ENCODE assay signal across 8 cellular contexts in the genomic region with DNA sequence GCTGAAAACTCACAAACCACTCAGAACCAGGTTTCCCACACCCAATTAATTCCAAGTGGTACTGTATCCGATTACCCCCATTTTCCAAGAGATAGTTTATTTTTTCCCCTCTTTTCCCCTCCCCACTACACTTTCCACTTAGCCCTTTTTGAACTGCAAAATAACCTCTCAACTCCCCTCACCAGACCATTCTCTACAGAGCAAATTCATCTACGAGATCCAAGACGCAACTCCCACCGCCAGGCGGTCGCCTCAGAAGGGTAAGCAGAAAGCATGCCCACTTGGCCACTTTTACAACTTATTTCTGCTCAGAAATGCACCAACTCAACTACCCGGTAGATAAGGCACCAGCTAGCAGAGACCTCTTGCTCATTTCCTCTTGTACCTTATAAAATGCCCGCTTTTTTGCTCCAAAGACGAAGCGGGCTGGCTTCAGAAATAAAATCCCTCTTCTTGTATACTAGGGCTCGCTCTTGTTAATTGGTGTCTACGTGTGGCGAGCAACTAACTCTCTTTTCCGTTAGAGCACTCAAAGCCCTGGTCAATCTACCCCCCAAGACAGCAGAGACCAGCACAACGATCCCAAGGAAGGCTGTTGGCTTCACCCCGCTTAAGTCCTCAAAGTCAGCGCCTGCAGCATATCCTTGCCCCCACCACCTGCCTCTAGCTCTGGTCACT. TPM values are rescaled to one million over a fixed set of nuclear protein-coding genes. Genes with fewer than 3 reads are reported as not detected.
DNase-seq lines count a peak whose midpoint lies in the region; ATAC-seq and TF ChIP-seq lines count a peak whose summit lies in the region.

No MANE protein-coding gene starts in this region.

- CTCF ChIA-PET in GM10248 (lab: Yijun Ruan, JAX) = interaction anchor here (0.8 to 1.8 kb wide), 11 partner anchors 8 to 259 kb away, joined by 3 to 9 read pairs (median 3); a partner anchor contains a TSS

- H3K27ac ChIP-seq in gastroesophageal sphincter (peak overlapping the region; percentile 90 to 98 (median 94)), prostate gland (peak overlapping the region; percentile 93 to 99)

- H3K9me3 ChIP-seq in gastroesophageal sphincter = no peaks in the 10 kb centered on the region
- H3K9me3 ChIP-seq in prostate gland = no peaks in the 10 kb centered on the region

- H3K36me3 ChIP-seq in gastroesophageal sphincter (no peaks in the 10 kb centered on the region), prostate gland (no peaks in the 10 kb centered on the region)

- intact Hi-C loops in prostate gland (cut with DNase I) = loop anchor here (2.0 to 5.0 kb wide), 5 partner anchors 65 to 425 kb away; a partner anchor contains a TSS

- H3K4me1 ChIP-seq in gastroesophageal sphincter = peaks cover 2 to 53% (median 14%) of the 10 kb centered on the region in 3 donors
- no peaks in the 10 kb centered on the region for H3K4me1 ChIP-seq in prostate gland (replicated peaks)

- POLR2A ChIA-PET in GM10248 (lab: Yijun Ruan, JAX) = interaction anchor here (0.6 to 1.8 kb wide), 2 partner anchors 65 to 107 kb away, joined by 3 to 5 read pairs; a partner anchor contains a TSS

- ATAC-seq in gastroesophageal sphincter = no peak

- 0 to 1% methylated on average over 1 to 16 of the region's 17 CpGs for WGBS in gastroesophageal sphincter (ENCODE audit: low coverage in 1 of 2), 2 donors
- WGBS in prostate gland = under 1% methylated on average over 17 of the region's 17 CpGs

- no peak for TF ChIP-seq POLR2A in gastroesophageal sphincter (IDR thresholded peaks at IDR 0.05)
- no peak for TF ChIP-seq POLR2A in prostate gland (IDR thresholded peaks at IDR 0.05)

- no peaks in the 10 kb centered on the region for H3K27me3 ChIP-seq in gastroesophageal sphincter
- no peaks in the 10 kb centered on the region for H3K27me3 ChIP-seq in prostate gland (replicated peaks; ENCODE audit: insufficient read depth)

- DNase-seq in GM10248 (ENCODE audit: extremely low spot score) = no peak
- DNase-seq in H4 (ENCODE audit: low spot score) = peak; percentile 21
- DNase-seq in NCI-H2227 treated with DMSO at 0.1 percent for 48 hours (lab: John Stamatoyannopoulos, UW) = peak; percentile 53
- peak; percentile 48 for DNase-seq in activated T-cell treated with anti-CD3 and anti-CD28 coated beads, Interleukin-2, amount 50 U/mL, for 1 hour
- DNase-seq in prostate gland (ENCODE audit: low spot score) = peak; percentile 23
- DNase-seq in cerebellum (ENCODE audit: low spot score) = no peak
- no peak for DNase-seq in NCI-H1436 (lab: John Stamatoyannopoulos, UW)

- no peak for TF ChIP-seq EP300 in gastroesophageal sphincter (IDR thresholded peaks at IDR 0.05)

- peak; percentile 3 for TF ChIP-seq CTCF in GM10248 (IDR thresholded peaks at IDR 0.05; ENCODE audit: control extremely low read depth, extremely low read depth, low read depth, missing control alignments)
- peak in 3 of 4 experiments; percentile 22 to 51 (median 30) for TF ChIP-seq CTCF in gastroesophageal sphincter (IDR thresholded peaks at IDR 0.05)
- peak in 2 of 4 experiments; percentile 13 to 30 for TF ChIP-seq CTCF in prostate gland (IDR thresholded peaks at IDR 0.05)

- H3K4me3 ChIP-seq in gastroesophageal sphincter = peak overlapping the region; percentile 66 to 88
- peak overlapping the region; percentile 79 to 93 for H3K4me3 ChIP-seq in prostate gland

RNA-seq across cellular contexts. Expression of a gene that starts 0.9 kb away (rescaled TPM):
- 88.7 and 91.8 TPM in 2 replicates for total RNA-seq in H4 (2014; rRNA removed; shearing (Covaris generic))
- total RNA-seq in gastroesophageal sphincter (10 to 100 TPM; 40.5 to 48.9 (median 47.1) TPM), prostate gland (10 to 100 TPM; 54.9 to 70.0 TPM), cerebellum (60.4 TPM)

Comparison
In these comparisons a context has a peak if more than half of its experiments do, and no peak if none do; other contexts are left out.
1. DNase-seq: peak in H4 (single experiment), NCI-H2227 treated with DMSO at 0.1 percent for 48 hours (single experiment), activated T-cell treated with anti-CD3 and anti-CD28 coated beads, Interleukin-2, amount 50 U/mL, for 1 hour (single experiment) and prostate gland (single experiment); none in GM10248 (single experiment), cerebellum (single experiment) and NCI-H1436 (single experiment).